9 cellular contexts compared by ENCODE assay signal in the genomic region with DNA sequence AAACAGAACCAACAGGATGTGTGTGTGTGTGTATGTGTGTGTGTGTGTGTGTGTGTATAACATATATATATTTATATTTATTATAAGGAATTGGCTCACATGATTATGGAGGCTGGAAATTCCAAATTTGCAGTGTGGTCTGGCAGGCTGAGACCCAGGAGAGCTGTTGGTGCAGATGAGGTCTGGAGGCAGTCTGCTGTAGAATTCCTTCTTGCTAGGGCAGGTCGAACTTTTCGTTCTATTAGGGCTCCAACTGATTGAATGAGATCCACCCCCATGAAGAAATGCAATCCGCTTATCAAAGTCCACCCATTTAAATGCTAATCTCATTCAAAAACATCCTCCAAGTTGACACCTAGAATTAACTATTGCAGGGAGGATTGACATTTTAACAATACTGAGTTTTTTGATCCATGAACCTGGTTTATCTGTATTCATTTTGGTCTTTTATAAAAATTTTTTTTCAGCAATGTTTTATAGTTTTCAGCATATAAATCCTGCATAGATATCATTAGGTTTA.
"Had no signal": no experiment of that assay in that cellular context is flagged by ENCODE, and none has a peak within 500 bp of the region (broad histone marks: within the 10 kb centered on the region; RNA-seq: fewer than 3 reads in every experiment).

No MANE protein-coding gene starts in this region.

- ATAC-seq: HCT116 had no signal

- H3K9me3 ChIP-seq: HAP-1 had no signal

- H2AFZ ChIP-seq: GM23248 had no signal

- H3K36me3 ChIP-seq: HAP-1 had no signal

- H3K4me3 ChIP-seq: GM23248, HAP-1 had no signal

- DNase-seq: GM23248, GOT3, H7, HFFc6, IMR-90, KBM-7 had no signal

- H3K27ac ChIP-seq: GM23248, HL-60 had no signal

- H3K9ac ChIP-seq: GM23248 had no signal

- H3K4me1 ChIP-seq: HAP-1 had no signal
